In the genomic region with DNA sequence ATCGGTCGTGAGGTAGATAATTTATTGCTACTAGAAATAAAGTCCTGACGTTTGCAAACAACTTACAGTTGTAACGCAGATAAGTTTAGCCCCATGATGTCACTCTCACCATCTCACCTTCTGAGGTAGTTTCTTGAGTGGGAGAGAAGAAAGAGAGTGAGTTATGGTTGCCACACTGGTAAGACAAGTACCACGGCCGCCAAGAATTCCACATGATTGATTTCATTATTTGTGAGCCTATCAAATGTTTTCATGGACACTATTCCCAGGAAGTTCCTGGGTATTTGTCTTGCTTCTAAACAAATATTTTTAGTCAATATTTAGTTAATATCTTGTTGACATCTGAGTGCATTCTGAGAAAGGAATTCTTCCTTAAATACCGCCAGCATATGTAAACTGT, we compare ENCODE assay signal across 29 cellular contexts.
"Had no signal": no experiment of that assay in that cellular context is flagged by ENCODE, and none has a peak within 500 bp of the region (broad histone marks: within the 10 kb centered on the region; RNA-seq: fewer than 3 reads in every experiment).

No MANE protein-coding gene starts in this region.

- H3K36me3 Mint-ChIP-seq: activated naive CD4-positive, alpha-beta T cell treated with anti-CD3 and anti-CD28 coated beads, Interleukin-2, amount 10 ng/mL, durations not matched to agents 7 days and 5 days; activated naive CD8-positive, alpha-beta T cell; WTC11 had no signal

- H3K4me1 Mint-ChIP-seq: activated CD4-positive, alpha-beta T cell treated with anti-CD3 and anti-CD28 coated beads for 36 hours; activated CD4-positive, alpha-beta T cell treated with anti-CD3 and anti-CD28 coated beads, Interleukin-2, amount 10 ng/mL, durations not matched to agents 7 days and 5 days; activated naive CD4-positive, alpha-beta T cell treated with anti-CD3 and anti-CD28 coated beads, Interleukin-2, amount 10 ng/mL, durations not matched to agents 7 days and 5 days; activated naive CD8-positive, alpha-beta T cell treated with anti-CD3 and anti-CD28 coated beads, Interleukin-2, amount 50 U/mL, for 24 hours had no signal

- H3K9me3 Mint-ChIP-seq: activated CD4-positive, alpha-beta T cell treated with anti-CD3 and anti-CD28 coated beads, Interleukin-2, amount 10 ng/mL, durations not matched to agents 7 days and 5 days; activated naive CD4-positive, alpha-beta T cell treated with anti-CD3 and anti-CD28 coated beads, Interleukin-2, amount 10 ng/mL, durations not matched to agents 7 days and 5 days; activated naive CD8-positive, alpha-beta T cell treated with anti-CD3 and anti-CD28 coated beads, Interleukin-2, amount 50 U/mL, for 24 hours; activated T-cell treated with anti-CD3 and anti-CD28 coated beads, Interleukin-2, amount 50 U/mL, for 24 hours; WTC11 had no signal

- H3K27ac ChIP-seq: brain microvascular endothelial cell, Peyer's patch had no signal

- H3K27me3 Mint-ChIP-seq: activated CD4-positive, alpha-beta T cell treated with anti-CD3 and anti-CD28 coated beads, Interleukin-2, amount 10 ng/mL, durations not matched to agents 7 days and 5 days; activated naive CD4-positive, alpha-beta T cell treated with anti-CD3 and anti-CD28 coated beads, Interleukin-2, amount 10 ng/mL, durations not matched to agents 7 days and 5 days had no signal

- H3K4me3 Mint-ChIP-seq: activated CD4-positive, alpha-beta T cell treated with anti-CD3 and anti-CD28 coated beads for 36 hours; activated CD4-positive, alpha-beta T cell treated with anti-CD3 and anti-CD28 coated beads, Interleukin-2, amount 10 ng/mL, durations not matched to agents 7 days and 5 days; activated CD8-positive, alpha-beta T cell treated with anti-CD3 and anti-CD28 coated beads, Interleukin-2, amount 10 ng/mL, durations not matched to agents 7 days and 5 days; activated naive CD4-positive, alpha-beta T cell treated with anti-CD3 and anti-CD28 coated beads, Interleukin-2, amount 10 ng/mL, durations not matched to agents 7 days and 5 days; activated naive CD8-positive, alpha-beta T cell; activated naive CD8-positive, alpha-beta T cell treated with anti-CD3 and anti-CD28 coated beads, Interleukin-2, amount 50 U/mL, for 24 hours; activated T-cell treated with anti-CD3 and anti-CD28 coated beads, Interleukin-2, amount 50 U/mL, for 24 hours; WTC11 had no signal

- DNase-seq: activated CD4-positive, alpha-beta T cell treated with anti-CD3 and anti-CD28 coated beads for 36 hours; activated CD4-positive, alpha-beta T cell treated with anti-CD3 and anti-CD28 coated beads, Interleukin-2, amount 10 ng/mL, durations not matched to agents 7 days and 5 days; activated CD4-positive, alpha-beta T cell treated with anti-CD3 and anti-CD28 coated beads, Interleukin-2, amount 50 U/mL, for 48 hours; activated CD8-positive, alpha-beta T cell treated with anti-CD3 and anti-CD28 coated beads, Interleukin-2, amount 10 ng/mL, durations not matched to agents 7 days and 5 days; activated naive CD4-positive, alpha-beta T cell treated with anti-CD3 and anti-CD28 coated beads, Interleukin-2, amount 10 ng/mL, durations not matched to agents 7 days and 5 days; activated naive CD8-positive, alpha-beta T cell treated with anti-CD3 and anti-CD28 coated beads, Interleukin-2, amount 50 U/mL, for 24 hours; activated T-cell treated with anti-CD3 and anti-CD28 coated beads, Interleukin-2, amount 50 U/mL, for 24 hours; anterior cingulate cortex; brain microvascular endothelial cell; central memory CD4-positive, alpha-beta T cell; NCI-H1105; NCI-H1417 treated with DMSO at 0.1 percent for 48 hours; NCI-H187 treated with DMSO at 0.1 percent for 48 hours; NCI-H2081; NCI-H2171 treated with DMSO at 0.1 percent for 48 hours; NCI-H2227 treated with DMSO at 0.1 percent for 48 hours; NCI-H446; NCI-H510A treated with DMSO at 0.1 percent for 48 hours; NCI-H526 treated with DMSO at 0.1 percent for 48 hours; NCI-H774; NK-92 treated with Interleukin-12 subunit alpha and Interleukin-12 subunit beta, amount 100 ng/mL, for 24 hours; PC-3; Peyer's patch; RPMI8226; SHP77 treated with DMSO at 0.1 percent for 48 hours; T1000 had no signal

- H3K36me3 ChIP-seq: brain microvascular endothelial cell, Peyer's patch had no signal

- H3K27ac Mint-ChIP-seq: activated CD4-positive, alpha-beta T cell treated with anti-CD3 and anti-CD28 coated beads for 36 hours; activated CD4-positive, alpha-beta T cell treated with anti-CD3 and anti-CD28 coated beads, Interleukin-2, amount 10 ng/mL, durations not matched to agents 7 days and 5 days; activated CD8-positive, alpha-beta T cell treated with anti-CD3 and anti-CD28 coated beads, Interleukin-2, amount 10 ng/mL, durations not matched to agents 7 days and 5 days; activated naive CD4-positive, alpha-beta T cell treated with anti-CD3 and anti-CD28 coated beads, Interleukin-2, amount 10 ng/mL, durations not matched to agents 7 days and 5 days; activated naive CD8-positive, alpha-beta T cell; activated naive CD8-positive, alpha-beta T cell treated with anti-CD3 and anti-CD28 coated beads, Interleukin-2, amount 50 U/mL, for 24 hours; activated T-cell treated with anti-CD3 and anti-CD28 coated beads, Interleukin-2, amount 50 U/mL, for 24 hours had no signal

- H3K27me3 ChIP-seq: brain microvascular endothelial cell, Peyer's patch had no signal

- H3K4me3 ChIP-seq: Peyer's patch had no signal

- H3K9me3 ChIP-seq: Peyer's patch had no signal

- ATAC-seq: activated CD4-positive, alpha-beta T cell treated with anti-CD3 and anti-CD28 coated beads for 36 hours; activated CD4-positive, CD25-positive, alpha-beta regulatory T cell treated with anti-CD3 and anti-CD28 coated beads, Interleukin-2, amount 50 U/mL, for 24 hours; activated CD8-positive, alpha-beta T cell treated with anti-CD3 and anti-CD28 coated beads, Interleukin-2, amount 10 ng/mL, durations not matched to agents 7 days and 5 days; activated naive CD8-positive, alpha-beta T cell treated with anti-CD3 and anti-CD28 coated beads, Interleukin-2, amount 50 U/mL, for 24 hours; PC-3 had no signal

- H3K4me1 ChIP-seq: Peyer's patch had no signal
